27 cellular contexts compared by ENCODE assay signal in genomic region chr9:87371801-87372374, GRCh38.
"Had no signal": no experiment of that assay in that cellular context is flagged by ENCODE, and none has a peak within 500 bp of the region (broad histone marks: within the 10 kb centered on the region; RNA-seq: fewer than 3 reads in every experiment).

No MANE protein-coding gene starts in this region.

- H3K27me3 ChIP-seq: brain microvascular endothelial cell had no signal

- H3K4me3 Mint-ChIP-seq: activated T-cell treated with anti-CD3 and anti-CD28 coated beads, Interleukin-2, amount 50 U/mL, for 24 hours; activated T-helper 17 cell treated with anti-CD3 and anti-CD28 coated beads, Interleukin-2, amount 50 U/mL, for 72 hours; nephron progenitor cell; T-cell; WTC11 had no signal

- DNase-seq: activated CD4-positive, alpha-beta T cell treated with anti-CD3 and anti-CD28 coated beads, Interleukin-2, amount 50 U/mL, for 4 hours; activated CD8-positive, alpha-beta memory T cell treated with anti-CD3 and anti-CD28 coated beads for 24 hours; activated CD8-positive, alpha-beta memory T cell treated with anti-CD3 and anti-CD28 coated beads, Interleukin-2, amount 50 U/mL, for 4 hours; activated T-cell treated with anti-CD3 and anti-CD28 coated beads, Interleukin-2, amount 50 U/mL, for 24 hours; aorta; brain microvascular endothelial cell; central memory CD4-positive, alpha-beta T cell; effector memory CD4-positive, alpha-beta T cell; foreskin melanocyte; glutamatergic neuron; hippocampal formation; left ventricle myocardium inferior; nephron progenitor cell; nucleus accumbens; posterior cingulate gyrus; spleen; stimulated activated CD4-positive, alpha-beta T cell treated with anti-CD3 and anti-CD28 coated beads, Interleukin-4, amount 100 ng/mL, for 1 hour; stimulated activated naive CD4-positive, alpha-beta T cell treated with Interleukin-2 at 50 U/mL for 16 hours; T-cell; T-helper 9 cell had no signal

- FAIRE-seq: colon, endothelial cell of umbilical vein had no signal

- H3K9me3 Mint-ChIP-seq: activated T-helper 17 cell treated with anti-CD3 and anti-CD28 coated beads, Interleukin-2, amount 50 U/mL, for 72 hours had no signal

- H3K9me3 ChIP-seq: thoracic aorta had no signal

- H3K27ac ChIP-seq: brain microvascular endothelial cell, left ventricle myocardium inferior, spleen, thoracic aorta had no signal

- H3K36me3 ChIP-seq: brain microvascular endothelial cell, left ventricle myocardium inferior, spleen, thoracic aorta had no signal

- H3K4me1 ChIP-seq: left ventricle myocardium inferior, spleen had no signal

- H3K4me1 Mint-ChIP-seq: T-cell had no signal

- ATAC-seq: activated naive CD4-positive, alpha-beta T cell treated with anti-CD3 and anti-CD28 coated beads, Interleukin-2, amount 50 U/mL, for 72 hours; activated T-helper 17 cell treated with anti-CD3 and anti-CD28 coated beads, Interleukin-2, amount 50 U/mL, for 72 hours; esophagus mucosa; T-cell; WTC11 had no signal

- H3K4me3 ChIP-seq: left ventricle myocardium inferior, spleen, thoracic aorta had no signal

- H3K27ac Mint-ChIP-seq: activated naive CD4-positive, alpha-beta T cell treated with anti-CD3 and anti-CD28 coated beads, Interleukin-2, amount 50 U/mL, for 72 hours; activated T-cell treated with anti-CD3 and anti-CD28 coated beads, Interleukin-2, amount 50 U/mL, for 24 hours; activated T-helper 17 cell treated with anti-CD3 and anti-CD28 coated beads, Interleukin-2, amount 50 U/mL, for 72 hours; nephron progenitor cell; T-cell had no signal

- H3K36me3 Mint-ChIP-seq: activated naive CD4-positive, alpha-beta T cell treated with anti-CD3 and anti-CD28 coated beads, Interleukin-2, amount 50 U/mL, for 72 hours; T-cell; WTC11 had no signal
